Comparison of ENCODE assay signal across 19 cellular contexts in the genomic region with DNA sequence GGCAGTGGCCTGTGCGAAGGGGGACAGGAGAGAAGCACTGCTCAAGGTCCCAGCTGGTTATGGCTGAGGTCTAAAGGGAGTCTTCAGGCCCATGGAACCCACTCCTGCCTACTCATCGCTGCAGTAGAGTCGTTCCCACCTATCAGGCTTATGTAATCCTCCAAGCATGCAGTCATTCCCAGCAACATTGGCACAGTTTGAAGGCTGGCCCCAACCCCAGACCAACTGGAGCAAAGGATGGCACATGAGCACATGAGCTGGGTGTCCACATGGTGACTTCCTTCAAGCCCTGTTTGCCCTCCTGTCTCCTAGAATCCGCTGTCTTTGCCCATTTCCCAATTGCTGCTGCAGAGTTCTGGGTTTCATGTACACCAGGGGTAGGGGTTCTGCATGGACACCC.
"Had no signal": no experiment of that assay in that cellular context is flagged by ENCODE, and none has a peak within 500 bp of the region (broad histone marks: within the 10 kb centered on the region; RNA-seq: fewer than 3 reads in every experiment).

No MANE protein-coding gene starts in this region.

- H3K4me1 ChIP-seq: esophagus squamous epithelium, left lung, lower lobe of right lung, parathyroid adenoma, stomach, thyroid gland had no signal

- DNase-seq: cerebellar nuclear complex; cortex of kidney; effector memory CD8-positive, alpha-beta T cell; erythroblast; esophagus squamous epithelium; kidney; left lung; lower lobe of right lung; natural killer cell; stimulated activated CD4-positive, alpha-beta T cell treated with anti-CD3 and anti-CD28 coated beads, Interleukin-2, amount 100 ng/mL, for 24 hours; stimulated activated CD4-positive, alpha-beta T cell treated with anti-CD3 and anti-CD28 coated beads, Interleukin-4, amount 100 ng/mL, for 24 hours; stimulated activated naive CD4-positive, alpha-beta T cell treated with Interleukin-2 at 50 U/mL for 16 hours; stomach; thyroid gland; trophoblast cell had no signal

- H3K4me3 Mint-ChIP-seq: effector memory CD8-positive, alpha-beta T cell; natural killer cell; stimulated activated effector memory CD8-positive, alpha-beta T cell treated with anti-CD3 and anti-CD28 coated beads, Interleukin-12 subunit alpha, Interleukin-12 subunit beta, amount 100 ng/mL, for 72 hours had no signal

- H3K27me3 ChIP-seq: esophagus squamous epithelium, left lung, neutrophil, stomach, thyroid gland had no signal

- H3K4me3 ChIP-seq: esophagus squamous epithelium, left lung, lower lobe of right lung, stomach, thyroid gland had no signal

- H3K9me3 ChIP-seq: esophagus squamous epithelium, left lung, lower lobe of right lung, neutrophil, stomach, thyroid gland had no signal

- H3K27ac Mint-ChIP-seq: effector memory CD8-positive, alpha-beta T cell; natural killer cell; stimulated activated effector memory CD8-positive, alpha-beta T cell treated with anti-CD3 and anti-CD28 coated beads, Interleukin-12 subunit alpha, Interleukin-12 subunit beta, amount 100 ng/mL, for 72 hours had no signal

- H3K36me3 ChIP-seq: esophagus squamous epithelium, left lung, lower lobe of right lung, neutrophil, stomach, thyroid gland had no signal

- ATAC-seq: effector memory CD8-positive, alpha-beta T cell; sciatic nerve had no signal

- H3K4me1 Mint-ChIP-seq: stimulated activated effector memory CD8-positive, alpha-beta T cell treated with anti-CD3 and anti-CD28 coated beads, Interleukin-12 subunit alpha, Interleukin-12 subunit beta, amount 100 ng/mL, for 72 hours had no signal

- H3K36me3 Mint-ChIP-seq: natural killer cell; stimulated activated effector memory CD8-positive, alpha-beta T cell treated with anti-CD3 and anti-CD28 coated beads, Interleukin-12 subunit alpha, Interleukin-12 subunit beta, amount 100 ng/mL, for 72 hours had no signal

- H3K9me3 Mint-ChIP-seq: effector memory CD8-positive, alpha-beta T cell; natural killer cell; stimulated activated effector memory CD8-positive, alpha-beta T cell treated with anti-CD3 and anti-CD28 coated beads, Interleukin-12 subunit alpha, Interleukin-12 subunit beta, amount 100 ng/mL, for 72 hours had no signal

- H3K27ac ChIP-seq: esophagus squamous epithelium, left lung, lower lobe of right lung, neutrophil, parathyroid adenoma, stomach, thyroid gland had no signal
